18 cellular contexts compared by ENCODE assay signal in the genomic region with DNA sequence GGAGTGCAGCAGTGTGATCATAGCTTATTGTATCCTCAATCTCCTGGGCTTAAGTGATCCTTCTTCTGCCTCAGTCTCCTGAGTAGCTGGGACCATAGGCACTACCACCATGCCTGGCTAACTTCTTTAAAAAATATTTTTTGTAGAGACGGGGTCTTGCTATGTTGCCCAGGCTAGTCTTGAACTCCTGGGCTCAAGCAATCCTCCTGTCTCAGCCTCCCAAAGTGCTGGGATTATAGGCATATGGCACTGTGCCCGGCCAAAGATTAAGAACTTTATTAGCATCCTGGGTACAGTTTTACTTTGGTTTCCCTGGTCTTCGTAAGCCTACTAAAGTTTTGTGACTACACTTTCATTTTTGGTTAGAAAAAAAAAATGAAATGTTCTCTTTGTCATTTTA.
A peak's percentile ranks its signal among the peaks of the same experiment; 100 is the strongest.
DNase-seq lines count a peak whose midpoint lies in the region; ATAC-seq and TF ChIP-seq lines count a peak whose summit lies in the region.
"Had no signal": no experiment of that assay in that cellular context is flagged by ENCODE, and none has a peak within 500 bp of the region (broad histone marks: within the 10 kb centered on the region; RNA-seq: fewer than 3 reads in every experiment).

No MANE protein-coding gene starts in this region.

- H3K4me1 Mint-ChIP-seq in WTC11 = no peaks in the 10 kb centered on the region; the same call in 1 of the 2 replicates
- H3K4me1 Mint-ChIP-seq in memory B cell = peaks cover 8% of the 10 kb centered on the region
- H3K4me1 Mint-ChIP-seq in activated naive CD8-positive, alpha-beta T cell treated with anti-CD3 and anti-CD28 coated beads, Interleukin-2, amount 50 U/mL, for 24 hours = peaks cover 16% of the 10 kb centered on the region

- H3K27ac ChIP-seq in HCT116 (ENCODE audit: low read depth, low read length) = no peak overlapping the region
- H3K27ac ChIP-seq: 22Rv1; A549; BLaER1 treated with 17β-estradiol and CSF1 and Interleukin-3, amounts not matched to agents 10 nM and 100 nM; C4-2B had no signal

- no peak overlapping the region for H3K4me2 ChIP-seq in HCT116 (ENCODE audit: low read length)
- H3K4me2 ChIP-seq: A549; BLaER1 treated with 17β-estradiol and CSF1 and Interleukin-3, amounts not matched to agents 10 nM and 100 nM had no signal

- RAD21 ChIA-PET in HCT116 (lab: Charles Lee; ENCODE audit: low non-redundant PET in 1 of 2, low total read pairs in 2 of 2, uncharacterized antibody in 2 of 2, unreplicated experiment in 2 of 2) = no interaction called here

- H3K36me3 ChIP-seq in HCT116 (ENCODE audit: control insufficient read depth in 1 of 2, insufficient read depth in 2 of 2, low read length in 2 of 2) = no peaks in the 10 kb centered on the region

- H3K79me2 ChIP-seq in HCT116 (ENCODE audit: insufficient read depth, low read length) = peaks cover 6% of the 10 kb centered on the region; the same call in 1 of the 2 replicates

- TF ChIP-seq CTCF in HCT116 (IDR thresholded peaks at IDR 0.05 in 2 of 3, conservative IDR thresholded peaks at IDR 0.05 in 1 of 3; ENCODE audit: borderline replicate concordance in 1 of 3, insufficient read depth in 1 of 3, low read depth in 2 of 3, low read length in 2 of 3) (no peak), WTC11 (IDR thresholded peaks at IDR 0.05) (no peak)

- no peak for DNase-seq in HCT116 (ENCODE audit: low read depth, low spot score)
- DNase-seq in WTC11 (ENCODE audit: low spot score) = no peak
- no peak for DNase-seq in memory B cell (ENCODE audit: low spot score in 2 of 2)
- DNase-seq in activated naive CD8-positive, alpha-beta T cell treated with anti-CD3 and anti-CD28 coated beads, Interleukin-2, amount 50 U/mL, for 24 hours = no peak
- DNase-seq: AML-193; Caco-2; Calu3; CD4-positive, alpha-beta T cell; CD8-positive, alpha-beta T cell; DMS79 treated with DMSO at 0.1 percent for 48 hours had no signal

- H3K4me3 ChIP-seq in HCT116 (replicated peaks in 1 of 2; ENCODE audit: low read depth in 1 of 2, low read length in 2 of 2) = no peak overlapping the region
- H3K4me3 ChIP-seq: A549; BLaER1 treated with 17β-estradiol and CSF1 and Interleukin-3, amounts not matched to agents 10 nM and 100 nM; GM12878 had no signal

- no peak overlapping the region for H3K4me3 Mint-ChIP-seq in WTC11
- no peak overlapping the region for H3K4me3 Mint-ChIP-seq in memory B cell
- no peak overlapping the region for H3K4me3 Mint-ChIP-seq in activated naive CD8-positive, alpha-beta T cell treated with anti-CD3 and anti-CD28 coated beads, Interleukin-2, amount 50 U/mL, for 24 hours
- H3K4me3 Mint-ChIP-seq: B cell; CD4-positive, alpha-beta T cell; CD8-positive, alpha-beta T cell had no signal

- intact Hi-C loops in HCT116 (cut with micrococcal nuclease) = no loop called here

- H3K9ac ChIP-seq in HCT116 (ENCODE audit: low read length) = no peak overlapping the region
- H3K9ac ChIP-seq: BLaER1 treated with 17β-estradiol and CSF1 and Interleukin-3, amounts not matched to agents 10 nM and 100 nM had no signal

- H2AFZ ChIP-seq in HCT116 (ENCODE audit: low read depth, low read length, poor library complexity, severe bottlenecking) = no peak overlapping the region

- no peaks in the 10 kb centered on the region for H3K27me3 ChIP-seq in HCT116 (ENCODE audit: insufficient read depth, low read length)
- H3K27me3 ChIP-seq: BLaER1 treated with 17β-estradiol and CSF1 and Interleukin-3, amounts not matched to agents 10 nM and 100 nM had no signal

- ATAC-seq in HCT116 = no peak
- no peak for ATAC-seq in WTC11
- ATAC-seq in memory B cell (ENCODE audit: low read depth) = no peak
- no peak for ATAC-seq in HG02571 (IDR thresholded peaks at IDR 0.05; ENCODE audit: unreplicated experiment)
- ATAC-seq in GM18867 (IDR thresholded peaks at IDR 0.05; ENCODE audit: unreplicated experiment) = no peak
- ATAC-seq in activated naive CD8-positive, alpha-beta T cell treated with anti-CD3 and anti-CD28 coated beads, Interleukin-2, amount 50 U/mL, for 24 hours = no peak
- ATAC-seq: A549; CD8-positive, alpha-beta T cell; GM12878 had no signal

- H4K20me1 ChIP-seq in HCT116 (ENCODE audit: insufficient read depth) = no peaks in the 10 kb centered on the region

- H3K9me3 Mint-ChIP-seq in WTC11 (no peaks in the 10 kb centered on the region), memory B cell (no peaks in the 10 kb centered on the region)
- H3K9me3 Mint-ChIP-seq in activated naive CD8-positive, alpha-beta T cell treated with anti-CD3 and anti-CD28 coated beads, Interleukin-2, amount 50 U/mL, for 24 hours = no peaks in the 10 kb centered on the region
- H3K9me3 Mint-ChIP-seq: CD4-positive, alpha-beta T cell; CD8-positive, alpha-beta T cell had no signal

- H3K27me3 Mint-ChIP-seq in WTC11 (ENCODE audit: low read depth) = no peaks in the 10 kb centered on the region
- no peaks in the 10 kb centered on the region for H3K27me3 Mint-ChIP-seq in memory B cell
- no peaks in the 10 kb centered on the region for H3K27me3 Mint-ChIP-seq in activated naive CD8-positive, alpha-beta T cell treated with anti-CD3 and anti-CD28 coated beads, Interleukin-2, amount 50 U/mL, for 24 hours
- H3K27me3 Mint-ChIP-seq: B cell; CD4-positive, alpha-beta T cell had no signal

- POLR2A ChIA-PET in HCT116 (lab: Charles Lee) = no interaction called here
- POLR2A ChIA-PET in WTC11 (lab: Charles Lee) = no interaction called here

- H3K36me3 Mint-ChIP-seq in WTC11 = peaks cover 16% of the 10 kb centered on the region
- peaks cover 16% of the 10 kb centered on the region for H3K36me3 Mint-ChIP-seq in memory B cell
- peaks cover 26% of the 10 kb centered on the region for H3K36me3 Mint-ChIP-seq in activated naive CD8-positive, alpha-beta T cell treated with anti-CD3 and anti-CD28 coated beads, Interleukin-2, amount 50 U/mL, for 24 hours (ENCODE audit: low read depth)

- TF ChIP-seq RAD21 in HCT116 (IDR thresholded peaks at IDR 0.05; ENCODE audit: low read depth) = no peak

- H3K27ac Mint-ChIP-seq in WTC11 (no peak overlapping the region), memory B cell (peak overlapping the region; percentile 32)
- no peak overlapping the region for H3K27ac Mint-ChIP-seq in activated naive CD8-positive, alpha-beta T cell treated with anti-CD3 and anti-CD28 coated beads, Interleukin-2, amount 50 U/mL, for 24 hours
- H3K27ac Mint-ChIP-seq: B cell; CD4-positive, alpha-beta T cell; CD8-positive, alpha-beta T cell had no signal

- CTCF ChIA-PET in HCT116 (lab: Charles Lee) (no interaction called here), WTC11 (lab: Charles Lee) (no interaction called here)

- H3K9me2 ChIP-seq in HCT116 (ENCODE audit: insufficient read depth) = no peaks in the 10 kb centered on the region

- BruUV-seq in HCT116 (replicated peaks; lab: Mats Ljungman, UMichigan) = TSS peak; percentile 30

- no peaks in the 10 kb centered on the region for H3K4me1 ChIP-seq in HCT116 (ENCODE audit: control insufficient read depth in 1 of 2, insufficient read depth in 2 of 2, low read length in 2 of 2)
- H3K4me1 ChIP-seq: A549, Caco-2 had no signal

- no peaks in the 10 kb centered on the region for H3K9me3 ChIP-seq in HCT116 (ENCODE audit: control insufficient read depth in 1 of 2, insufficient read depth in 1 of 2, low read depth in 1 of 2, low read length in 2 of 2)
- H3K9me3 ChIP-seq: A549; BLaER1 treated with 17β-estradiol and CSF1 and Interleukin-3, amounts not matched to agents 10 nM and 100 nM; Caco-2 had no signal

- no peak for TF ChIP-seq POLR2A in HCT116 (IDR thresholded peaks at IDR 0.05; ENCODE audit: borderline replicate concordance, extremely low read depth, insufficient read depth, insufficient read length)

TF ChIP-seq in HCT116, 20 proteins besides CTCF, POLR2A, EP300 and RAD21:
- no peak for TF ChIP-seq MAX (IDR thresholded peaks at IDR 0.05)
- no peak for TF ChIP-seq POLR2AphosphoS5 (IDR thresholded peaks at IDR 0.05; ENCODE audit: low read depth, low read length)
- no peak for TF ChIP-seq JUND (IDR thresholded peaks at IDR 0.05)
- no peak for TF ChIP-seq ELF1 (IDR thresholded peaks at IDR 0.05; ENCODE audit: borderline replicate concordance, low read depth)

TF ChIP-seq in WTC11, 78 proteins besides CTCF, POLR2A, EP300 and RAD21:
- TF ChIP-seq ZNF121 (CRISPR knock-in tag; IDR thresholded peaks at IDR 0.05) (0 out of 2 replicates have a peak, but pooled peaks have one; percentile 12), ZBTB21 (CRISPR knock-in tag; IDR thresholded peaks at IDR 0.05; ENCODE audit: borderline replicate concordance) (no peak)
